Comparison of ENCODE assay signal across 17 cellular contexts in the genomic region with DNA sequence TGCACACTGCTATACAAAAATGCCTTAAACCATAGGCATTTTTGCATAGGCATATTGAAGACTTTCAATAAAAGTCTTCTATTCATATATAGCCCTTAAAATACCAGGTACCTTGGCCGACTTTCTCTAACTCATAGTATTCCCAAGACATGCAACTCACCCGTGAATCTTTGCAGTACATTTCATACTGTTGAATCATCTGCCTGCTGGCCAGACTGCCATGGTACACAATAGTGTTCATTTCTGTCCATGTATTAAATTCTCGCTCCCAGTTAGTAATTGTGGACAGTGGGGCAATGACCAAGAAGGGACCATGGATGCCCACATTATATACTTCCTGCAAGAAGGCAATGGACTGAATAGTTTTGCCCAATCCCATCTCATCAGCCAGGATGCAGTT. TPM values are rescaled to one million over a fixed set of nuclear protein-coding genes. Genes with fewer than 3 reads are reported as not detected.
DNase-seq lines count a peak whose midpoint lies in the region; ATAC-seq, FAIRE-seq and TF ChIP-seq lines count a peak whose summit lies in the region.
"Had no signal": no experiment of that assay in that cellular context is flagged by ENCODE, and none has a peak within 500 bp of the region (broad histone marks: within the 10 kb centered on the region; RNA-seq: fewer than 3 reads in every experiment).

No MANE protein-coding gene starts in this region.

- H3K79me2 ChIP-seq in hepatocyte: no peaks in the 10 kb centered on the region

- DNase-seq in AG08395 (ENCODE audit: low spot score): peak; percentile 26
- peak; percentile 69 for DNase-seq in HT1080 (ENCODE audit: low read depth)
- DNase-seq in astrocyte of the cerebellum (ENCODE audit: low read depth): peak; percentile 15
- peak; percentile 10 to 52 for DNase-seq in foreskin keratinocyte
- no peak for DNase-seq in CD4-positive, alpha-beta memory T cell
- DNase-seq in HTR-8/SVneo (ENCODE audit: insufficient read length, low spot score): no peak
- no peak for DNase-seq in hepatocyte (ENCODE audit: low spot score)
- DNase-seq: activated naive CD8-positive, alpha-beta T cell treated with anti-CD3 and anti-CD28 coated beads, Interleukin-2, amount 10 ng/mL, durations not matched to agents 7 days and 5 days; DMS53; islet precursor cell; KG1; NCI-H187; NCI-H774; SHP77; stimulated activated CD4-positive, alpha-beta T cell treated with anti-CD3 and anti-CD28 coated beads, Interleukin-2, amount 100 ng/mL, for 48 hours had no signal

- intact Hi-C loops in CD4-positive, alpha-beta memory T cell (cut with micrococcal nuclease): no loop called here

- peaks cover 78% of the 10 kb centered on the region for H3K36me3 ChIP-seq in CD4-positive, alpha-beta memory T cell (ENCODE audit: insufficient read depth, low read length)
- peaks cover 6% of the 10 kb centered on the region for H3K36me3 ChIP-seq in hepatocyte (replicated peaks; ENCODE audit: insufficient read depth, low read depth)

- peaks cover 68 to 86% of the 10 kb centered on the region in 2 donors for H3K36me3 Mint-ChIP-seq in CD4-positive, alpha-beta memory T cell

- H3K4me3 ChIP-seq in astrocyte of the cerebellum (ENCODE audit: low read depth, low read length) (no peak overlapping the region), hepatocyte (no peak overlapping the region)
- H3K4me3 ChIP-seq in CD4-positive, alpha-beta memory T cell (ENCODE audit: low read length in 2 of 2): no peak overlapping the region

- POLR2A ChIA-PET in CD4-positive, alpha-beta memory T cell (lab: Charles Lee; ENCODE audit: partially characterized antibody): no interaction called here

- CTCF ChIA-PET in CD4-positive, alpha-beta memory T cell (lab: Charles Lee; ENCODE audit: partially characterized antibody): interaction anchor here (1.1 kb wide), 1 partner anchor 90 kb away, joined by 3 read pairs; no protein-coding TSS in a partner anchor

- H2AFZ ChIP-seq in hepatocyte: no peak overlapping the region

- H3K4me3 Mint-ChIP-seq in CD4-positive, alpha-beta memory T cell: no peak overlapping the region
- H3K4me3 Mint-ChIP-seq: activated naive CD8-positive, alpha-beta T cell treated with anti-CD3 and anti-CD28 coated beads, Interleukin-2, amount 10 ng/mL, durations not matched to agents 7 days and 5 days; dendritic cell treated with granulocyte-macrophage colony-stimulating factor and Interleukin-4, amounts not matched to agents 40 ng/mL and 50 ng/mL, for 4 days had no signal

- H3K9me2 ChIP-seq in hepatocyte (replicated peaks; ENCODE audit: insufficient read depth): no peaks in the 10 kb centered on the region

- H3K27me3 ChIP-seq in foreskin keratinocyte (no peaks in the 10 kb centered on the region), hepatocyte (no peaks in the 10 kb centered on the region)
- no peaks in the 10 kb centered on the region for H3K27me3 ChIP-seq in CD4-positive, alpha-beta memory T cell (ENCODE audit: insufficient read depth, low read length)

- no peaks in the 10 kb centered on the region for H3K27me3 Mint-ChIP-seq in CD4-positive, alpha-beta memory T cell
- H3K27me3 Mint-ChIP-seq: activated naive CD8-positive, alpha-beta T cell treated with anti-CD3 and anti-CD28 coated beads, Interleukin-2, amount 10 ng/mL, durations not matched to agents 7 days and 5 days; dendritic cell treated with granulocyte-macrophage colony-stimulating factor and Interleukin-4, amounts not matched to agents 40 ng/mL and 50 ng/mL, for 4 days had no signal

- H3K27ac Mint-ChIP-seq in CD4-positive, alpha-beta memory T cell: peak overlapping the region in 2 of 7 donors; percentile 19 to 43
- H3K27ac Mint-ChIP-seq: activated naive CD8-positive, alpha-beta T cell treated with anti-CD3 and anti-CD28 coated beads, Interleukin-2, amount 10 ng/mL, durations not matched to agents 7 days and 5 days; dendritic cell treated with granulocyte-macrophage colony-stimulating factor and Interleukin-4, amounts not matched to agents 40 ng/mL and 50 ng/mL, for 4 days had no signal

- H4K20me1 ChIP-seq in hepatocyte (ENCODE audit: insufficient read depth, poor library complexity, severe bottlenecking): no peaks in the 10 kb centered on the region

- H3K27ac ChIP-seq in foreskin keratinocyte: no peak overlapping the region
- H3K27ac ChIP-seq in CD4-positive, alpha-beta memory T cell (ENCODE audit: low read depth, low read length): no peak overlapping the region
- H3K27ac ChIP-seq in hepatocyte: no peak overlapping the region

- H3K4me1 Mint-ChIP-seq in CD4-positive, alpha-beta memory T cell: no peaks in the 10 kb centered on the region
- H3K4me1 Mint-ChIP-seq: activated naive CD8-positive, alpha-beta T cell treated with anti-CD3 and anti-CD28 coated beads, Interleukin-2, amount 10 ng/mL, durations not matched to agents 7 days and 5 days had no signal

- no peak for FAIRE-seq in HTR-8/SVneo (lab: Jason Lieb, UNC)

- peak; percentile 66 for ATAC-seq in foreskin keratinocyte
- no peak for ATAC-seq in GM19463 (IDR thresholded peaks at IDR 0.05; ENCODE audit: unreplicated experiment)

- H3K9me3 ChIP-seq in CD4-positive, alpha-beta memory T cell (ENCODE audit: control insufficient read depth in 1 of 2, low read length in 2 of 2): no peaks in the 10 kb centered on the region
- no peaks in the 10 kb centered on the region for H3K9me3 ChIP-seq in hepatocyte (ENCODE audit: low read depth)

- TF ChIP-seq CTCF in astrocyte of the cerebellum (IDR thresholded peaks at IDR 0.05; ENCODE audit: low read depth, low read length, missing control alignments) (no peak), foreskin keratinocyte (conservative IDR thresholded peaks at IDR 0.05) (no peak), hepatocyte (IDR thresholded peaks at IDR 0.05; ENCODE audit: poor library complexity) (no peak)

- 93% methylated on average over 3 of the region's 3 CpGs for WGBS in hepatocyte (ENCODE audit: low lambda C conversion rate, missing lambda C conversion rate)

- H3K9me3 Mint-ChIP-seq in CD4-positive, alpha-beta memory T cell: no peaks in the 10 kb centered on the region
- H3K9me3 Mint-ChIP-seq: activated naive CD8-positive, alpha-beta T cell treated with anti-CD3 and anti-CD28 coated beads, Interleukin-2, amount 10 ng/mL, durations not matched to agents 7 days and 5 days; dendritic cell treated with granulocyte-macrophage colony-stimulating factor and Interleukin-4, amounts not matched to agents 40 ng/mL and 50 ng/mL, for 4 days had no signal

- H3K4me1 ChIP-seq in foreskin keratinocyte (peaks cover 5% of the 10 kb centered on the region), hepatocyte (ENCODE audit: insufficient read depth) (no peaks in the 10 kb centered on the region)
- H3K4me1 ChIP-seq in CD4-positive, alpha-beta memory T cell (ENCODE audit: insufficient read depth, low read length): no peaks in the 10 kb centered on the region

- in situ Hi-C loops in astrocyte of the cerebellum (cut with HindIII; ENCODE audit: low sequenced_read_pairs): loop anchor here (10.0 kb wide), 1 partner anchor 203 kb away; no protein-coding TSS in a partner anchor

- no peak overlapping the region for H3K4me2 ChIP-seq in hepatocyte

RNA-seq across cellular contexts. Expression of a gene that starts 24.3 kb away (rescaled TPM):
- total RNA-seq in HT1080 (2014; rRNA removed; shearing (Covaris generic)): 112 and 124 TPM in 2 replicates
- 101 and 107 TPM in 2 replicates for polyA plus RNA-seq in HT1080 (2015; cell fraction: cytosol; rRNA removed)
- 231 and 245 TPM in 2 replicates for polyA plus RNA-seq in HT1080 (2015; cell fraction: nucleus; rRNA removed)
- total RNA-seq in foreskin keratinocyte (118 and 138 TPM in 2 replicates), hepatocyte (58.1 and 62.8 TPM in 2 replicates)
- polyA plus RNA-seq in foreskin keratinocyte (66.6 and 78.1 TPM in 2 replicates), hepatocyte (44.2 and 54.6 TPM in 2 replicates)
- 10 to 100 TPM; 84.5 to 87.2 TPM for total RNA-seq in CD4-positive, alpha-beta memory T cell
- 10 to 100 TPM; 60.6 to 84.5 TPM for polyA plus RNA-seq in CD4-positive, alpha-beta memory T cell

RNA-seq across cellular contexts. Expression of a gene that starts 47.8 kb away (rescaled TPM):
- 53.8 and 58.3 TPM in 2 replicates for total RNA-seq in HT1080 (2014; rRNA removed; shearing (Covaris generic))
- polyA plus RNA-seq in HT1080 (2015; cell fraction: cytosol; rRNA removed): 16.3 and 19.3 TPM in 2 replicates
- 77.8 and 79.5 TPM in 2 replicates for polyA plus RNA-seq in HT1080 (2015; cell fraction: nucleus; rRNA removed)
- 71.1 and 74.1 TPM in 2 replicates for total RNA-seq in foreskin keratinocyte
- polyA plus RNA-seq in foreskin keratinocyte: 38.2 and 40.7 TPM in 2 replicates
- total RNA-seq in CD4-positive, alpha-beta memory T cell: 100 to 1,000 TPM; 131 to 132 TPM
- 10 to 100 TPM in 1 of 2 donors, 1 to 10 TPM in 1; 10.0 to 38.4 TPM for polyA plus RNA-seq in CD4-positive, alpha-beta memory T cell
- 41.8 and 50.9 TPM in 2 replicates for total RNA-seq in hepatocyte
- polyA plus RNA-seq in hepatocyte: 22.1 and 24.1 TPM in 2 replicates

Comparison
In these comparisons a context has a peak if more than half of its experiments do, and no peak if none do; other contexts are left out.
1. DNase-seq: peak in AG08395 (single experiment), HT1080 (single experiment), astrocyte of the cerebellum (single experiment) and foreskin keratinocyte (2 of 2); none in CD4-positive, alpha-beta memory T cell (0 of 5), HTR-8/SVneo (single experiment) and hepatocyte (single experiment).